ENCODE assay signal across 2 cellular contexts in genomic region chr6:13946506-13946905, GRCh38.
TF ChIP-seq lines count a peak whose summit lies in the region.

No MANE protein-coding gene starts in this region.

TF ChIP-seq in IMR-90, 13 proteins besides CTCF, POLR2A, EP300 and RAD21:
- no peak for TF ChIP-seq SMC3 (IDR thresholded peaks at IDR 0.05; ENCODE audit: low read depth, low read length)
- TF ChIP-seq ELK1 (IDR thresholded peaks at IDR 0.05; ENCODE audit: borderline replicate concordance, low read depth, low read length) = no peak
- TF ChIP-seq RFX5 (IDR thresholded peaks at IDR 0.05; ENCODE audit: low read depth, low read length) = no peak
- no peak for TF ChIP-seq MAZ (IDR thresholded peaks at IDR 0.05; ENCODE audit: borderline replicate concordance, low read depth, low read length)
- TF ChIP-seq NFE2L2 (IDR thresholded peaks at IDR 0.05; ENCODE audit: low read depth, low read length) = no peak
- TF ChIP-seq BHLHE40 (IDR thresholded peaks at IDR 0.05; ENCODE audit: low read depth, low read length) = no peak
- TF ChIP-seq MAFK (IDR thresholded peaks at IDR 0.05; ENCODE audit: low read depth, low read length) = no peak
- no peak for TF ChIP-seq FOS (IDR thresholded peaks at IDR 0.05; ENCODE audit: low read depth, low read length)

TF ChIP-seq in K562, 482 proteins besides CTCF, POLR2A, EP300 and RAD21:
- no peak for TF ChIP-seq ID3 (CRISPR knock-in tag; IDR thresholded peaks at IDR 0.05)
- TF ChIP-seq ID3 (tag; IDR thresholded peaks at IDR 0.05) = peak; percentile 90
- peak; percentile 72; the same call in 1 of the 2 replicates for TF ChIP-seq TCF15 (CRISPR knock-in tag; IDR thresholded peaks at IDR 0.05)
- TF ChIP-seq POLR2AphosphoS5 (IDR thresholded peaks at IDR 0.05; ENCODE audit: control insufficient read depth, insufficient read depth, low read depth, low read length) = no peak
- peak; percentile 38; the same call in 1 of the 2 replicates for TF ChIP-seq SMAD4 (CRISPR knock-in tag; conservative IDR thresholded peaks at IDR 0.05)
- TF ChIP-seq SP2 (IDR thresholded peaks at IDR 0.05; ENCODE audit: extremely low read depth, low read depth, low read length, poor library complexity, severe bottlenecking) = no peak
- peak; percentile 51; the same call in 1 of the 2 replicates for TF ChIP-seq ZNF311 (CRISPR knock-in tag; IDR thresholded peaks at IDR 0.05)
- TF ChIP-seq ETV1 (tag; conservative IDR thresholded peaks at IDR 0.05; ENCODE audit: low read depth) = peak; percentile 36; the same call in 1 of the 2 replicates
- peak; percentile 92 for TF ChIP-seq ZNF592 (IDR thresholded peaks at IDR 0.05)
- TF ChIP-seq ATF1 (CRISPR knock-in tag; IDR thresholded peaks at IDR 0.05) = no peak
- TF ChIP-seq ATF1 (tag; IDR thresholded peaks at IDR 0.05) = no peak
- peak; percentile 16 for TF ChIP-seq CXXC5 (CRISPR knock-in tag; IDR thresholded peaks at IDR 0.05)
- peak; percentile 75 for TF ChIP-seq CREB3 (tag; conservative IDR thresholded peaks at IDR 0.05; ENCODE audit: low read depth)
- peak; percentile 52; the same call in 1 of the 2 replicates for TF ChIP-seq MEF2D (tag; conservative IDR thresholded peaks at IDR 0.05; ENCODE audit: low read depth)
- TF ChIP-seq ZNF174 (CRISPR knock-in tag; IDR thresholded peaks at IDR 0.05) = no peak
- TF ChIP-seq ZNF586 (CRISPR knock-in tag; conservative IDR thresholded peaks at IDR 0.05) = 0 out of 2 replicates have a peak, but pooled peaks have one; percentile 36
- 0 out of 2 replicates have a peak, but pooled peaks have one; percentile 54 for TF ChIP-seq IRF9 (tag; IDR thresholded peaks at IDR 0.05)
- TF ChIP-seq PTTG1 (tag; IDR thresholded peaks at IDR 0.05; ENCODE audit: low read depth) = peak; percentile 65
- peak; percentile 75; the same call in 1 of the 2 replicates for TF ChIP-seq DDX20 (tag; IDR thresholded peaks at IDR 0.05; ENCODE audit: low read depth)
- TF ChIP-seq DMBX1 (CRISPR knock-in tag; IDR thresholded peaks at IDR 0.05; ENCODE audit: borderline replicate concordance) = peak; percentile 85
- no peak for TF ChIP-seq NR2C1 (IDR thresholded peaks at IDR 0.05)
- peak; percentile 67; the same call in 1 of the 2 replicates for TF ChIP-seq NR2C1 (tag; IDR thresholded peaks at IDR 0.05)
- peak; percentile 68; the same call in 1 of the 2 replicates for TF ChIP-seq PTRF (tag; IDR thresholded peaks at IDR 0.05)
- TF ChIP-seq NFXL1 (CRISPR knock-in tag; IDR thresholded peaks at IDR 0.05) = no peak
